ENCODE assay signal across 1 cellular context in the genomic region with DNA sequence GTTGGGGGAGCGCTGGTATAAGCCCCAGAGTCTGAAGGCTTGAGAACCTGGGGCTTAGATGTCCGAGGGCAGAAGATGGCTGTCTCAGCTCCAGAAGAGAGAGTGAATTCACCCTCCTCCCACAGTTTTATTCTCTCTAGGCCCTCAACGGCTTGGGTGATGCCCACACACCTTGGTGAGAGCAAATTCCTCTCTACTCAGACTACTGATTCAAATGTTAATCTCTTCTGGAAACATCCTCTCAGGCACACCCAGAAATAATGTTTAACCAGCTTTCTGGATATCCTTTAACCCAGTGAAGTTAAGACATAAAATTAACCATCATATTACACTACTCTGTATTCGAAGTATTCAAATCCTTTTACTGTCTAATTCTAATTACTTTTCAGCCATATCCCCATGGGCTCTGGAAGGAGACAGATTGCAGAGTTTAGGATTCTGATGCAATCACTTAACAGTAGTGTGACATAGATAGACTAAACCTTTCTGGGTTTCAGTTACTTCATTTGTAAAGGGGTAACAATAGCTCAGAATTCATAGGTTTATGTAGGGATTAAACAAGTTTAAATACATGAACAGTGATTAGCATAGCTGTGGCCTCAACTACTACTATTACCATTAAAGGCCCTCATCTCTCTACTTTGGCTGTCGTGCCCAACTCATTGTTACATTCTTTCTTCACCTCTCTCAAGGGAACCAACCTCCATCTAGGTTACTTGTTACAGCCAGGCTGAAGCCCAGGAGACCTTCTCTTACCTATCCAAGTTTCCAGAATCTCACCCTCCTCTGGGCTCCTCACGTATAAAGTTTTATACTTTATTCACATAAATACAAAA.
TF ChIP-seq lines count a peak whose summit lies in the region.

No MANE protein-coding gene starts in this region.

TF ChIP-seq in K562, 482 proteins besides CTCF, POLR2A, EP300 and RAD21 (continued from another document):
- TF ChIP-seq RCOR1 (IDR thresholded peaks at IDR 0.05; ENCODE audit: borderline replicate concordance in 1 of 2, low read depth in 2 of 2, low read length in 2 of 2) (no peak), DMBX1 (CRISPR knock-in tag; IDR thresholded peaks at IDR 0.05; ENCODE audit: borderline replicate concordance) (no peak), ZNF561 (CRISPR knock-in tag; conservative IDR thresholded peaks at IDR 0.05) (no peak)
TF ChIP-seq in K562: peak in this region for 48.
